ENCODE assay signal across 15 cellular contexts in the genomic region with DNA sequence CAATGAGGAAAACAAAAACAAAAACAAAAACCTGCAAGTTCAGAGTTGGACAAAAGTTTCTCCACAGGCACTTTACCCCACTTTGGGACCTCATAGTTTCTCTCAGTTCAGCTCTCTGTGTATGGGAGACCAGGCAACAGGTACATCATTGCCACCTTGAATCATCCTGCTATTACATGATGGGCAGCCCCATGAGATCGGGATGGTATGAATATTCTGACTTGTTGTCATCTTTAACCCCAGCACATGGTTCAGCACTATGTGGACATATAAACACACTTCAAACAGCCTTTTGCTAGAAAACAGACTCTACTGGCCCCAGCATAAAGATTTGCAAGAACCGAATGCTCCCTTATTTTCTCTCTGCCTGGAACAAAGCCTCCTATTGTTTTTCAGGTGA.
A peak's percentile ranks its signal among the peaks of the same experiment; 100 is the strongest.
DNase-seq lines count a peak whose midpoint lies in the region; ATAC-seq and TF ChIP-seq lines count a peak whose summit lies in the region.
"Had no signal": no experiment of that assay in that cellular context is flagged by ENCODE, and none has a peak within 500 bp of the region (broad histone marks: within the 10 kb centered on the region; RNA-seq: fewer than 3 reads in every experiment).

No MANE protein-coding gene starts in this region.

- no peak overlapping the region for H3K4me3 ChIP-seq in RWPE2 (ENCODE audit: severe bottlenecking)

- BruUV-seq in Calu3 (replicated peaks; lab: Mats Ljungman, UMichigan) = no TSS peak

- peaks cover 12% of the 10 kb centered on the region for H3K36me3 Mint-ChIP-seq in Calu3 (ENCODE audit: insufficient read depth, unreplicated experiment)
- H3K36me3 Mint-ChIP-seq in osteocyte (ENCODE audit: unreplicated experiment) = no peaks in the 10 kb centered on the region
- no peaks in the 10 kb centered on the region for H3K36me3 Mint-ChIP-seq in activated CD4-positive, alpha-beta T cell treated with anti-CD3 and anti-CD28 coated beads, Interleukin-2, amount 10 ng/mL, durations not matched to agents 24 days and 14 days (ENCODE audit: low read depth)
- H3K36me3 Mint-ChIP-seq: CD8-positive, alpha-beta T cell had no signal

- H3K4me3 Mint-ChIP-seq in Calu3 (ENCODE audit: low read depth, unreplicated experiment) (peak overlapping the region; percentile 12), osteocyte (ENCODE audit: unreplicated experiment) (no peak overlapping the region)
- H3K4me3 Mint-ChIP-seq in activated CD4-positive, alpha-beta T cell treated with anti-CD3 and anti-CD28 coated beads, Interleukin-2, amount 10 ng/mL, durations not matched to agents 24 days and 14 days = no peak overlapping the region
- H3K4me3 Mint-ChIP-seq: activated B cell treated with CpG ODN at 0.5 μM for 24 hours; CD8-positive, alpha-beta T cell; stimulated activated naive CD8-positive, alpha-beta T cell treated with anti-CD3 and anti-CD28 coated beads, Interleukin-15, Interleukin-2, amounts not matched to agents 100 ng/mL and 50 ng/mL, for 24 hours had no signal

- no peak for TF ChIP-seq CTCF in Calu3 (IDR thresholded peaks at IDR 0.05; ENCODE audit: unreplicated experiment)
- TF ChIP-seq CTCF in RWPE2 (IDR thresholded peaks at IDR 0.05; ENCODE audit: poor library complexity, severe bottlenecking) = no peak
- TF ChIP-seq CTCF in foreskin keratinocyte (conservative IDR thresholded peaks at IDR 0.05) = no peak
- TF ChIP-seq CTCF in osteocyte (IDR thresholded peaks at IDR 0.05) = no peak

- H3K4me1 Mint-ChIP-seq in Calu3 (ENCODE audit: low read depth, unreplicated experiment) (peaks cover 46% of the 10 kb centered on the region), osteocyte (ENCODE audit: unreplicated experiment) (peaks cover 24% of the 10 kb centered on the region)
- H3K4me1 Mint-ChIP-seq in activated CD4-positive, alpha-beta T cell treated with anti-CD3 and anti-CD28 coated beads, Interleukin-2, amount 10 ng/mL, durations not matched to agents 24 days and 14 days = peaks cover 5% of the 10 kb centered on the region
- H3K4me1 Mint-ChIP-seq: activated B cell treated with CpG ODN at 0.5 μM for 24 hours had no signal

- intact Hi-C loops in Calu3 (cut with micrococcal nuclease; ENCODE audit: unreplicated experiment) = loop anchor here (2.0 kb wide), 1 partner anchor 30 kb away; no protein-coding TSS in a partner anchor
- intact Hi-C loops in activated CD4-positive, alpha-beta T cell treated with anti-CD3 and anti-CD28 coated beads, Interleukin-2, amount 10 ng/mL, durations not matched to agents 24 days and 14 days (cut with micrococcal nuclease) = no loop called here

- ATAC-seq in RWPE2 (ENCODE audit: low read depth) = peak; percentile 11; the same call in 1 of the 3 replicates
- ATAC-seq in foreskin keratinocyte = peak; percentile 62
- no peak for ATAC-seq in HG03354 (IDR thresholded peaks at IDR 0.05; ENCODE audit: poor library complexity, severe bottlenecking, unreplicated experiment)
- ATAC-seq: CD8-positive, alpha-beta T cell had no signal

- H3K9me3 Mint-ChIP-seq in Calu3 (ENCODE audit: low read depth, unreplicated experiment) (no peaks in the 10 kb centered on the region), osteocyte (ENCODE audit: unreplicated experiment) (no peaks in the 10 kb centered on the region)
- H3K9me3 Mint-ChIP-seq in activated CD4-positive, alpha-beta T cell treated with anti-CD3 and anti-CD28 coated beads, Interleukin-2, amount 10 ng/mL, durations not matched to agents 24 days and 14 days = no peaks in the 10 kb centered on the region
- H3K9me3 Mint-ChIP-seq: activated B cell treated with CpG ODN at 0.5 μM for 24 hours; CD8-positive, alpha-beta T cell; stimulated activated naive CD8-positive, alpha-beta T cell treated with anti-CD3 and anti-CD28 coated beads, Interleukin-15, Interleukin-2, amounts not matched to agents 100 ng/mL and 50 ng/mL, for 24 hours had no signal

- peak overlapping the region; percentile 73 for H3K27ac Mint-ChIP-seq in Calu3 (ENCODE audit: unreplicated experiment)
- peak overlapping the region; percentile 23 for H3K27ac Mint-ChIP-seq in osteocyte (ENCODE audit: unreplicated experiment)
- no peak overlapping the region for H3K27ac Mint-ChIP-seq in activated CD4-positive, alpha-beta T cell treated with anti-CD3 and anti-CD28 coated beads, Interleukin-2, amount 10 ng/mL, durations not matched to agents 24 days and 14 days
- H3K27ac Mint-ChIP-seq: activated B cell treated with CpG ODN at 0.5 μM for 24 hours; CD8-positive, alpha-beta T cell; stimulated activated naive CD8-positive, alpha-beta T cell treated with anti-CD3 and anti-CD28 coated beads, Interleukin-15, Interleukin-2, amounts not matched to agents 100 ng/mL and 50 ng/mL, for 24 hours had no signal

- CTCF ChIA-PET in Calu3 (lab: Charles Lee) = interaction anchor here (1.0 kb wide), 1 partner anchor 31 kb away, joined by 4 read pairs; no protein-coding TSS in a partner anchor

- H3K27me3 ChIP-seq in RWPE2 (ENCODE audit: insufficient read depth, poor library complexity, severe bottlenecking) (no peaks in the 10 kb centered on the region), foreskin keratinocyte (no peaks in the 10 kb centered on the region)

- H3K27ac ChIP-seq in RWPE2 (ENCODE audit: poor library complexity, severe bottlenecking) (peak overlapping the region; percentile 57), foreskin keratinocyte (no peak overlapping the region)

- H3K36me3 ChIP-seq in RWPE2 (ENCODE audit: low read depth) = no peaks in the 10 kb centered on the region

- no peaks in the 10 kb centered on the region for H3K9me3 ChIP-seq in RWPE2 (ENCODE audit: severe bottlenecking)

- DNase-seq in Calu3 (no peak), RWPE2 (ENCODE audit: low spot score) (no peak), foreskin keratinocyte (peak in 1 of 2 donors; percentile 50), osteocyte (ENCODE audit: extremely low spot score, unreplicated experiment) (no peak), DMS 273 (lab: John Stamatoyannopoulos, UW; ENCODE audit: unreplicated experiment) (no peak), DMS114 treated with DMSO at 0.1 percent for 48 hours (lab: John Stamatoyannopoulos, UW; ENCODE audit: unreplicated experiment) (no peak)
- no peak for DNase-seq in activated CD4-positive, alpha-beta T cell treated with anti-CD3 and anti-CD28 coated beads, Interleukin-2, amount 10 ng/mL, durations not matched to agents 24 days and 14 days
- DNase-seq: activated B cell treated with CpG ODN at 0.5 μM for 24 hours; activated gamma-delta T cell; CD8-positive, alpha-beta T cell; hippocampal formation; retina; T-helper 1 cell had no signal

- H3K27me3 Mint-ChIP-seq in Calu3 (ENCODE audit: unreplicated experiment) (no peaks in the 10 kb centered on the region), osteocyte (ENCODE audit: unreplicated experiment) (no peaks in the 10 kb centered on the region)
- H3K27me3 Mint-ChIP-seq in activated CD4-positive, alpha-beta T cell treated with anti-CD3 and anti-CD28 coated beads, Interleukin-2, amount 10 ng/mL, durations not matched to agents 24 days and 14 days = peaks cover 2% of the 10 kb centered on the region
- H3K27me3 Mint-ChIP-seq: activated B cell treated with CpG ODN at 0.5 μM for 24 hours; stimulated activated naive CD8-positive, alpha-beta T cell treated with anti-CD3 and anti-CD28 coated beads, Interleukin-15, Interleukin-2, amounts not matched to agents 100 ng/mL and 50 ng/mL, for 24 hours had no signal

- peaks cover 18% of the 10 kb centered on the region for H3K4me1 ChIP-seq in RWPE2 (ENCODE audit: insufficient read depth, poor library complexity, severe bottlenecking)
- peaks cover 13% of the 10 kb centered on the region for H3K4me1 ChIP-seq in foreskin keratinocyte
